1 cellular context compared by ENCODE assay signal in the genomic region with DNA sequence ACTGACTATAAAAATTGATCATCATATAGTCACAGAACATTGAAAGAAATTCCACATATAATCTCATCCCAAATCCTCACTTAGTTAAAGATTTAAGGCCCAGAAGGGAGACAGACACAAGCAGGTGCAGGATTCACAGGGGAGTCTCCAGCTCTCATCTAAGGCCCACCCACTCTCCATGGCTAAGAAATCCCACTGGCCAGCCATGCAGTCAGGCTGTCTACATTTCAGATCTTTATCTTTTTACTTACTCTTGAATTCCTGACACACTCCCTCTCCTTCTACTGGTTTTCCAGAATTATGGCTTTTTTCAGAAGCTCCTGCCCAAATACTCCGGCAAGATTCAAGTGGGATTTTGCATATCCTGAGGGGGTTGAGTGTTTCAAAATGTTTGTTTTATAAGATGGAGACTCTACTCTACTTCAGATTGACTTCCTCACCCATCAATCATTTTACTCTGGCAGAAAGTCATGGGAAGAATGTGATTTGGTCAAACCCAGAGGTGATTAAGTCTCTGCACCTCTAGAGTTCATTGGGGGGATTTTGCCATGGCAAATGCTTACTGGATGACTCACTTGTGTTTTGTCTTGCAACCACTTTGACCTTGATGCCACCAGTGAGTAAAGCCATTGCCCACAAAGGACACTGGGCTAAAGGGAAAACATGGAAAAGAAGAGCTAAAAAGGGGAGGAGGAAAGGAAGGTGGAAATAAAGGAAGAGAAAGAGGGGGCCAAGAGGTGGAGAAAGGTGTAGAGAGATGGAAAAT.
TF ChIP-seq lines count a peak whose summit lies in the region.

No MANE protein-coding gene starts in this region.

TF ChIP-seq in IMR-90, 13 proteins besides CTCF, POLR2A, EP300 and RAD21:
- no peak for TF ChIP-seq FOS (IDR thresholded peaks at IDR 0.05; ENCODE audit: low read depth, low read length)
- TF ChIP-seq MAFK (IDR thresholded peaks at IDR 0.05; ENCODE audit: low read depth, low read length) = no peak
- TF ChIP-seq BHLHE40 (IDR thresholded peaks at IDR 0.05; ENCODE audit: low read depth, low read length) = no peak
- TF ChIP-seq RFX5 (IDR thresholded peaks at IDR 0.05; ENCODE audit: low read depth, low read length) = no peak
- TF ChIP-seq CHD1 (IDR thresholded peaks at IDR 0.05; ENCODE audit: low read depth, low read length) = no peak
- no peak for TF ChIP-seq MAZ (IDR thresholded peaks at IDR 0.05; ENCODE audit: borderline replicate concordance, low read depth, low read length)
- no peak for TF ChIP-seq NFE2L2 (IDR thresholded peaks at IDR 0.05; ENCODE audit: low read depth, low read length)
- TF ChIP-seq MXI1 (IDR thresholded peaks at IDR 0.05; ENCODE audit: borderline replicate concordance, low read depth, low read length) = no peak
- TF ChIP-seq, protein P1, sequence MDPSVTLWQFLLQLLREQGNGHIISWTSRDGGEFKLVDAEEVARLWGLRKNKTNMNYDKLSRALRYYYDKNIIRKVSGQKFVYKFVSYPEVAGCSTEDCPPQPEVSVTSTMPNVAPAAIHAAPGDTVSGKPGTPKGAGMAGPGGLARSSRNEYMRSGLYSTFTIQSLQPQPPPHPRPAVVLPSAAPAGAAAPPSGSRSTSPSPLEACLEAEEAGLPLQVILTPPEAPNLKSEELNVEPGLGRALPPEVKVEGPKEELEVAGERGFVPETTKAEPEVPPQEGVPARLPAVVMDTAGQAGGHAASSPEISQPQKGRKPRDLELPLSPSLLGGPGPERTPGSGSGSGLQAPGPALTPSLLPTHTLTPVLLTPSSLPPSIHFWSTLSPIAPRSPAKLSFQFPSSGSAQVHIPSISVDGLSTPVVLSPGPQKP (IDR thresholded peaks at IDR 0.05; ENCODE audit: borderline replicate concordance, low read depth, low read length) = no peak
- TF ChIP-seq, protein P2, sequence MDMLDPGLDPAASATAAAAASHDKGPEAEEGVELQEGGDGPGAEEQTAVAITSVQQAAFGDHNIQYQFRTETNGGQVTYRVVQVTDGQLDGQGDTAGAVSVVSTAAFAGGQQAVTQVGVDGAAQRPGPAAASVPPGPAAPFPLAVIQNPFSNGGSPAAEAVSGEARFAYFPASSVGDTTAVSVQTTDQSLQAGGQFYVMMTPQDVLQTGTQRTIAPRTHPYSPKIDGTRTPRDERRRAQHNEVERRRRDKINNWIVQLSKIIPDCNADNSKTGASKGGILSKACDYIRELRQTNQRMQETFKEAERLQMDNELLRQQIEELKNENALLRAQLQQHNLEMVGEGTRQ (IDR thresholded peaks at IDR 0.05; ENCODE audit: low read depth, low read length) = no peak
